In the genomic region with DNA sequence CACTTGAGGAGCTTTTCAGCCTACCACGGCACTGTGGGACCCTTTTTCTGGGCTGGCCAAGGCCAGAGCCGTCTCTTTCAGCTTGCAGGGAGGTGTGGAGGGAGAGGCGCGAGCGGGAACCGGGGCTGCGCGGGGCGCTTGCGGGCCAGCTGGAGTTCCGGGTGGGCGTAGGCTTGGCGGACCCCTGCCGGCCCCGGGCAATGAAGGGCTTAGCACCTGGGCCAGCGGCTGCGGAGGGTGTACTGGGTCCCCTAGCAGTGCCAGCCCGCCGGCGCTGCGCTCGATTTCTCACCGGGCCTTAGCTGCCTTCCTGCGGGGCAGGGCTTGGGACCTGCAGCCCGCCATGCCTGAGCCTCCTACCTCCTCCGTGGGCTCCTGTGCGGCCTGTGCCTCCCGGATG, we compare ENCODE assay signal across 1 cellular context. TPM values are rescaled to one million over a fixed set of nuclear protein-coding genes. Genes with fewer than 3 reads are reported as not detected.
"Had no signal": no experiment of that assay in that cellular context is flagged by ENCODE, and none has a peak within 500 bp of the region (broad histone marks: within the 10 kb centered on the region; RNA-seq: fewer than 3 reads in every experiment).

No MANE protein-coding gene starts in this region.

RNA-seq across cellular contexts. Expression of a gene that starts 25.9 kb away (rescaled TPM):
- total RNA-seq: glomerular endothelial cell had no signal
